Comparison of ENCODE assay signal across 1 cellular context in genomic region chr11:65498977-65499712, GRCh38.
TF ChIP-seq lines count a peak whose summit lies in the region.

TSS of gene MALAT1 (plus strand) at chr11:65499045.

TF ChIP-seq in H1, 55 proteins besides CTCF, POLR2A, EP300 and RAD21 (continued from another document):
- TF ChIP-seq CHD7 (IDR thresholded peaks at IDR 0.05; ENCODE audit: insufficient replicate concordance, low read length) (peak; percentile 84), MAFK (IDR thresholded peaks at IDR 0.05; ENCODE audit: low read depth, low read length) (no peak; the same call in 1 of the 2 replicates), CHD1 (IDR thresholded peaks at IDR 0.05; ENCODE audit: low read depth, low read length) (peak; percentile 88), BCL11A (IDR thresholded peaks at IDR 0.05; ENCODE audit: low read depth in 2 of 2, low read length in 2 of 2) (peak in 1 of 2 experiments; percentile 65), NRF1 (IDR thresholded peaks at IDR 0.05; ENCODE audit: low read depth, low read length) (peak; percentile 24; the same call in 1 of the 2 replicates), POLR2AphosphoS5 (IDR thresholded peaks at IDR 0.05; ENCODE audit: low read depth, low read length) (peak; percentile 100), KDM1A (IDR thresholded peaks at IDR 0.05; ENCODE audit: borderline replicate concordance, low read length) (no peak), SAP30 (IDR thresholded peaks at IDR 0.05; ENCODE audit: insufficient read depth, insufficient replicate concordance, low read length) (no peak), KDM4A (IDR thresholded peaks at IDR 0.05; ENCODE audit: low read depth, low read length, severe bottlenecking) (no peak), E2F6 (IDR thresholded peaks at IDR 0.05) (no peak), ATF2 (IDR thresholded peaks at IDR 0.05; ENCODE audit: low read length) (peak; percentile 85; the same call in 1 of the 2 replicates), EGR1 (IDR thresholded peaks at IDR 0.05; ENCODE audit: borderline replicate concordance, low read depth, low read length) (peak; percentile 85), SRF (IDR thresholded peaks at IDR 0.05; ENCODE audit: low read depth, low read length) (0 out of 2 replicates have a peak, but pooled peaks have one; percentile 29), HDAC2 (IDR thresholded peaks at IDR 0.05; ENCODE audit: borderline replicate concordance in 1 of 2, low read depth in 2 of 2, low read length in 2 of 2) (no peak), SP1 (IDR thresholded peaks at IDR 0.05; ENCODE audit: low read depth, low read length) (peak; percentile 96), RBBP5 (IDR thresholded peaks at IDR 0.05; ENCODE audit: borderline replicate concordance, low read depth, low read length) (no peak), SP4 (IDR thresholded peaks at IDR 0.05; ENCODE audit: low read length) (peak; percentile 62; the same call in 1 of the 2 replicates), ZNF274 (IDR thresholded peaks at IDR 0.05; ENCODE audit: borderline replicate concordance, extremely low read depth, low read length) (no peak), BACH1 (IDR thresholded peaks at IDR 0.05; ENCODE audit: low read length) (no peak), EZH2 (IDR thresholded peaks at IDR 0.05; ENCODE audit: low read depth, low read length, severe bottlenecking) (no peak), SIRT6 (IDR thresholded peaks at IDR 0.05; ENCODE audit: low read length) (no peak), CHD2 (IDR thresholded peaks at IDR 0.05; ENCODE audit: low read length) (peak; percentile 95), TBP (IDR thresholded peaks at IDR 0.05; ENCODE audit: low read depth, low read length) (peak; percentile 99), TAF1 (IDR thresholded peaks at IDR 0.05; ENCODE audit: low read depth, low read length) (peak; percentile 100), TAF7 (optimal IDR thresholded peaks at IDR 0.05; ENCODE audit: borderline replicate concordance, low read depth, low read length) (peak; percentile 100), FOSL1 (IDR thresholded peaks at IDR 0.05; ENCODE audit: insufficient read depth, low read depth, low read length) (peak; percentile 64; the same call in 1 of the 2 replicates), ATF3 (IDR thresholded peaks at IDR 0.05; ENCODE audit: insufficient read depth, low read depth, low read length) (no peak), CTBP2 (IDR thresholded peaks at IDR 0.05; ENCODE audit: borderline replicate concordance, insufficient read depth, insufficient read length, low read length) (no peak), JUN (IDR thresholded peaks at IDR 0.05; ENCODE audit: low read depth, low read length) (no peak), NANOG (IDR thresholded peaks at IDR 0.05; ENCODE audit: insufficient read depth, low read depth, low read length, poor library complexity, severe bottlenecking) (peak; percentile 65), GABPA (IDR thresholded peaks at IDR 0.05; ENCODE audit: borderline replicate concordance, insufficient read depth, low read length) (no peak), SUZ12 (IDR thresholded peaks at IDR 0.05; ENCODE audit: low read length) (no peak), YY1 (IDR thresholded peaks at IDR 0.05; ENCODE audit: low read depth, low read length) (peak; percentile 32; the same call in 1 of the 2 replicates), CEBPB (IDR thresholded peaks at IDR 0.05; ENCODE audit: low read depth, low read length) (peak; percentile 62; the same call in 1 of the 2 replicates), GTF2F1 (IDR thresholded peaks at IDR 0.05; ENCODE audit: borderline replicate concordance, low read depth, low read length) (peak; percentile 99), MAX (IDR thresholded peaks at IDR 0.05) (peak; percentile 59; the same call in 1 of the 2 replicates), CREB1 (IDR thresholded peaks at IDR 0.05) (peak; percentile 87), SIN3A (conservative IDR thresholded peaks at IDR 0.05 in 1 of 2, IDR thresholded peaks at IDR 0.05 in 1 of 2; ENCODE audit: low read depth in 1 of 2, low read length in 2 of 2) (peak in 1 of 2 experiments; percentile 89; a peak in 3 of 4 replicates), CBX8 (IDR thresholded peaks at IDR 0.05; ENCODE audit: borderline replicate concordance, low read depth, low read length) (no peak), ASH2L (IDR thresholded peaks at IDR 0.05; ENCODE audit: low read length) (no peak), TCF12 (IDR thresholded peaks at IDR 0.05; ENCODE audit: low read depth, low read length) (peak; percentile 82; the same call in 1 of the 2 replicates)
